5 cellular contexts compared by ENCODE assay signal in genomic region chr3:135117977-135118376, GRCh38.
"Had no signal": no experiment of that assay in that cellular context is flagged by ENCODE, and none has a peak within 500 bp of the region (broad histone marks: within the 10 kb centered on the region; RNA-seq: fewer than 3 reads in every experiment).

No MANE protein-coding gene starts in this region.

- H3K27ac Mint-ChIP-seq: GM23338, H9 had no signal

- DNase-seq: H9, HCEC 1CT, IMR-90 had no signal

- H3K4me3 ChIP-seq: GM23338, K562 had no signal

- H3K9me3 Mint-ChIP-seq: GM23338, H9 had no signal

- H3K4me1 Mint-ChIP-seq: GM23338, H9 had no signal

- ATAC-seq: GM23338, K562 had no signal

- H3K4me3 Mint-ChIP-seq: GM23338, H9 had no signal
